ENCODE assay signal across 25 cellular contexts in the genomic region with DNA sequence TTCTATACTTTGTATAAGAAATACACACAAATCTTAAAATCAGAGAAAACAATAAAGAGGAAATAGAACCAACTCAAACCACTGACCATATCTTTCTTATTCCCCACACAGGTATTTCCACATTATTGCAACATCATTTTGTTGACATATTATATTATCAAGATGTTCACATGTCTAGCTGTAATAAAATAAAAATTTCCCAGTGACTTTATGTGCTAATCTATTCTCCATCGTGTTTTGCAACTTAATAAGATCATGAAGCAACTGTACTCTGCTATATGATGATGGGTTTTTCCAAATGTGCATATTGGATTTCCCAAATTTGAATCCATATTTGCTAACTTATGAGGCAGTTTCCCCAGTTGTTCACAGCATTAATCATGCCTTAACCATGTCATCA.
"Had no signal": no experiment of that assay in that cellular context is flagged by ENCODE, and none has a peak within 500 bp of the region (broad histone marks: within the 10 kb centered on the region; RNA-seq: fewer than 3 reads in every experiment).

No MANE protein-coding gene starts in this region.

- ATAC-seq: gastroesophageal sphincter; left ventricle myocardium superior; stimulated activated memory B cell treated with anti-CD40 and anti-IgM and Interleukin-4, amounts not matched to agents 10 μg/mL and 1 μg/mL and 100 μg/mL, for 72 hours; stimulated activated naive CD8-positive, alpha-beta T cell treated with anti-CD3 and anti-CD28 coated beads, Interleukin-15, amount 100 ng/mL, for 72 hours had no signal

- FAIRE-seq: TTC549 had no signal

- H3K27me3 ChIP-seq: adrenal gland, ascending aorta, esophagus muscularis mucosa, gastroesophageal sphincter, hepatocyte, ovary, spleen, uterus had no signal

- H3K36me3 ChIP-seq: adrenal gland, ascending aorta, esophagus muscularis mucosa, gastroesophageal sphincter, ovary, spleen, uterus had no signal

- H3K27ac ChIP-seq: adrenal gland, ascending aorta, esophagus muscularis mucosa, gastroesophageal sphincter, ovary, spleen, uterus, VCaP had no signal

- H3K9me3 ChIP-seq: adrenal gland, ascending aorta, esophagus muscularis mucosa, gastroesophageal sphincter, ovary, uterus had no signal

- H3K4me2 ChIP-seq: hepatocyte had no signal

- H3K4me3 ChIP-seq: adrenal gland, ascending aorta, esophagus muscularis mucosa, gastroesophageal sphincter, hepatocyte, ovary, spleen, uterus had no signal

- DNase-seq: activated CD4-positive, alpha-beta T cell treated with anti-CD3 and anti-CD28 coated beads for 48 hours; activated CD4-positive, alpha-beta T cell treated with anti-CD3 and anti-CD28 coated beads, Interleukin-2, amount 50 U/mL, for 48 hours; activated CD8-positive, alpha-beta memory T cell treated with anti-CD3 and anti-CD28 coated beads for 24 hours; activated effector memory CD4-positive, alpha-beta T cell treated with Interleukin-2 at 50 U/mL for 16 hours; activated naive CD4-positive, alpha-beta T cell treated with Interleukin-2 at 50 U/mL for 16 hours; adrenal gland; central memory CD4-positive, alpha-beta T cell; endodermal cell; islet precursor cell; left ventricle myocardium superior; naive B cell; ovary; spleen; stimulated activated CD4-positive, alpha-beta T cell treated with anti-CD3 and anti-CD28 coated beads, Interleukin-4, amount 100 ng/mL, for 1 hour; stimulated activated naive CD8-positive, alpha-beta T cell treated with anti-CD3 and anti-CD28 coated beads, Interleukin-15, amount 100 ng/mL, for 72 hours; substantia nigra; T-helper 9 cell; uterus had no signal

- H3K4me1 ChIP-seq: adrenal gland, ascending aorta, gastroesophageal sphincter, spleen, uterus had no signal
